ENCODE assay signal across 1 cellular context in genomic region chr11:7577883-7578242, GRCh38.
A peak's percentile ranks its signal among the peaks of the same experiment; 100 is the strongest.
TF ChIP-seq lines count a peak whose summit lies in the region.

No MANE protein-coding gene starts in this region.

TF ChIP-seq in SK-N-SH, 30 proteins besides CTCF, POLR2A, EP300 and RAD21 (continued from another document):
- TF ChIP-seq RCOR1 (IDR thresholded peaks at IDR 0.05; ENCODE audit: low read length) (peak; percentile 9; the same call in 1 of the 2 replicates), ZBTB33 (IDR thresholded peaks at IDR 0.05; ENCODE audit: borderline replicate concordance, low read depth) (no peak), FOXJ3 (CRISPR knock-in tag; IDR thresholded peaks at IDR 0.05) (no peak), ELF1 (IDR thresholded peaks at IDR 0.05) (no peak), FOSL2 (IDR thresholded peaks at IDR 0.05; ENCODE audit: borderline replicate concordance, low read depth) (no peak), TEAD4 (IDR thresholded peaks at IDR 0.05; ENCODE audit: borderline replicate concordance, insufficient read depth) (no peak), CHD2 (IDR thresholded peaks at IDR 0.05; ENCODE audit: low read length, partially characterized antibody) (no peak), NFIC (IDR thresholded peaks at IDR 0.05; ENCODE audit: borderline replicate concordance) (no peak), RXRA (IDR thresholded peaks at IDR 0.05; ENCODE audit: borderline replicate concordance, low read depth) (no peak), SMC3 (IDR thresholded peaks at IDR 0.05; ENCODE audit: low read depth, low read length) (no peak), NRF1 (IDR thresholded peaks at IDR 0.05; ENCODE audit: low read depth, low read length) (no peak), POLR2AphosphoS5 (IDR thresholded peaks at IDR 0.05; ENCODE audit: low read depth, low read length) (no peak), USF1 (IDR thresholded peaks at IDR 0.05; ENCODE audit: borderline replicate concordance, low read depth) (no peak), GABPA (IDR thresholded peaks at IDR 0.05; ENCODE audit: low read depth) (peak; percentile 49)
- TF ChIP-seq, protein P1, sequence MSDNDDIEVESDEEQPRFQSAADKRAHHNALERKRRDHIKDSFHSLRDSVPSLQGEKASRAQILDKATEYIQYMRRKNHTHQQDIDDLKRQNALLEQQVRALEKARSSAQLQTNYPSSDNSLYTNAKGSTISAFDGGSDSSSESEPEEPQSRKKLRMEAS (IDR thresholded peaks at IDR 0.05; ENCODE audit: low read depth), result no peak
- TF ChIP-seq, protein P2, sequence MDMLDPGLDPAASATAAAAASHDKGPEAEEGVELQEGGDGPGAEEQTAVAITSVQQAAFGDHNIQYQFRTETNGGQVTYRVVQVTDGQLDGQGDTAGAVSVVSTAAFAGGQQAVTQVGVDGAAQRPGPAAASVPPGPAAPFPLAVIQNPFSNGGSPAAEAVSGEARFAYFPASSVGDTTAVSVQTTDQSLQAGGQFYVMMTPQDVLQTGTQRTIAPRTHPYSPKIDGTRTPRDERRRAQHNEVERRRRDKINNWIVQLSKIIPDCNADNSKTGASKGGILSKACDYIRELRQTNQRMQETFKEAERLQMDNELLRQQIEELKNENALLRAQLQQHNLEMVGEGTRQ (IDR thresholded peaks at IDR 0.05; ENCODE audit: borderline replicate concordance, low read depth, low read length), result no peak
